26 cellular contexts compared by ENCODE assay signal in the genomic region with DNA sequence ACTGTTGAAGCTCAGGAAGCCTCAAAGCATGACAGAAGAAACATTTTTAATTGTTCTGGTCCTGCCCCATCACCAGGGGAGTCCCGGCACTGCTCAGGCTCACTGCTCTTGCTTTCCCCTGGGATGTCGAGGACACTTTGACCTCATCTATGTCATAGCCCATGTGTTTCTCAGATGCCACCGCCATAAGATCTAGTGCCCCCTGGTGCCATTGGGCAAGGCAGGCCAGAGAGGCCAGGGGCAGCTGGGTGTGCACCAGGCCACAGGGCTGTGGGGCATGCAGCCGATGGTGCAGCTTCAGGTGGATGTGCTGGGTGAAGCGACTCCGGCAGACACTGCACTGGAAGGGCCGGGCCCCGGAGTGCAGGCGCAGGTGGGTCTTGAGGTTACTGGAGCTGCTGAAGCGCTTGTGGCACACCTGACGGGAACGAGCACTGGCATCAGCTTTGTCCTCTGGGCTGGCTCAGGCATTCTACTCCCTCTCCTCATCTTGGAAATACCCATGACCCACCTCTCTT. TPM values are rescaled to one million over a fixed set of nuclear protein-coding genes. Genes with fewer than 3 reads are reported as not detected.
DNase-seq lines count a peak whose midpoint lies in the region; ATAC-seq and TF ChIP-seq lines count a peak whose summit lies in the region.
"Had no signal": no experiment of that assay in that cellular context is flagged by ENCODE, and none has a peak within 500 bp of the region (broad histone marks: within the 10 kb centered on the region; RNA-seq: fewer than 3 reads in every experiment).

No MANE protein-coding gene starts in this region.

- H3K36me3 ChIP-seq in Caco-2 (ENCODE audit: control insufficient read depth, insufficient read depth, low read length) (no peaks in the 10 kb centered on the region), prostate gland (no peaks in the 10 kb centered on the region), esophagus muscularis mucosa (no peaks in the 10 kb centered on the region)
- H3K36me3 ChIP-seq: MG63, Peyer's patch, SJSA1 had no signal

- CTCF ChIA-PET in Caco-2 (lab: Charles Lee), result interaction anchor here (1.6 kb wide), 1 partner anchor 76 kb away, joined by 5 read pairs; no protein-coding TSS in a partner anchor

- H3K9me3 Mint-ChIP-seq in Caco-2 (ENCODE audit: unreplicated experiment) (no peaks in the 10 kb centered on the region), naive B cell (peaks cover 0 to 1% (median 0%) of the 10 kb centered on the region in 7 donors)
- H3K9me3 Mint-ChIP-seq: stimulated activated naive CD8-positive, alpha-beta T cell treated with anti-CD3 and anti-CD28 coated beads, Interleukin-15, Interleukin-2, amounts not matched to agents 100 ng/mL and 50 ng/mL, for 24 hours had no signal

- no TSS peak for BruUV-seq in Caco-2 (replicated peaks; lab: Mats Ljungman, UMichigan)

- H3K4me1 Mint-ChIP-seq in Caco-2 (ENCODE audit: low read depth, unreplicated experiment) (peaks cover 29% of the 10 kb centered on the region), T-helper 17 cell (peaks cover 51% of the 10 kb centered on the region), naive B cell (peaks cover 24 to 35% (median 30%) of the 10 kb centered on the region in 3 donors)

- H3K4me1 ChIP-seq in Caco-2 (peaks cover 35% of the 10 kb centered on the region), prostate gland (replicated peaks) (no peaks in the 10 kb centered on the region), esophagus muscularis mucosa (peaks cover 10 to 16% (median 15%) of the 10 kb centered on the region in 4 donors)

- H3K4me3 ChIP-seq in Caco-2 (ENCODE audit: low read depth, low read length), result no peak overlapping the region
- H3K4me3 ChIP-seq in prostate gland, result no peak overlapping the region
- no peak overlapping the region for H3K4me3 ChIP-seq in esophagus muscularis mucosa
- H3K4me3 ChIP-seq: MG63, Peyer's patch, SJSA1 had no signal

- H3K27me3 Mint-ChIP-seq in Caco-2 (ENCODE audit: insufficient read depth, unreplicated experiment) (no peaks in the 10 kb centered on the region), T-helper 17 cell (peaks cover 11% of the 10 kb centered on the region), naive B cell (peaks cover 18 to 60% (median 54%) of the 10 kb centered on the region in 3 donors)

- no peaks in the 10 kb centered on the region for H3K27me3 ChIP-seq in Caco-2 (replicated peaks; ENCODE audit: control insufficient read depth, insufficient read depth, low read length)
- peaks cover 15% of the 10 kb centered on the region for H3K27me3 ChIP-seq in prostate gland (replicated peaks; ENCODE audit: insufficient read depth)
- H3K27me3 ChIP-seq in esophagus muscularis mucosa, result peaks cover 0 to 86% (median 25%) of the 10 kb centered on the region in 4 donors

- TF ChIP-seq CTCF in 22Rv1 (IDR thresholded peaks at IDR 0.05) (peak; percentile 18), Caco-2 (IDR thresholded peaks at IDR 0.05; ENCODE audit: insufficient read depth in 1 of 2, low read depth in 1 of 2, low read length in 1 of 2, severe bottlenecking in 1 of 2, unreplicated experiment in 1 of 2) (no peak), prostate gland (IDR thresholded peaks at IDR 0.05) (no peak), esophagus muscularis mucosa (IDR thresholded peaks at IDR 0.05) (no peak)

- H3K27ac ChIP-seq in 22Rv1 (no peak overlapping the region), prostate gland (no peak overlapping the region), esophagus muscularis mucosa (replicated peaks in 1 of 4) (no peak overlapping the region)
- H3K27ac ChIP-seq: Peyer's patch, SJSA1, VCaP had no signal

- WGBS in prostate gland, result 86% methylated on average over 12 of the region's 12 CpGs
- 81% methylated on average over 12 of the region's 12 CpGs for WGBS in esophagus muscularis mucosa

- TF ChIP-seq POLR2A in prostate gland (IDR thresholded peaks at IDR 0.05), result no peak
- TF ChIP-seq POLR2A in esophagus muscularis mucosa (IDR thresholded peaks at IDR 0.05; ENCODE audit: low read depth), result no peak

- no peak for TF ChIP-seq EP300 in esophagus muscularis mucosa (IDR thresholded peaks at IDR 0.05)

- DNase-seq in Caco-2, result no peak
- DNase-seq in T-helper 17 cell, result no peak
- DNase-seq in naive B cell, result no peak
- no peak for DNase-seq in prostate gland (ENCODE audit: low spot score)
- DNase-seq in esophagus muscularis mucosa (ENCODE audit: extremely low spot score), result no peak
- DNase-seq in COLO668 (lab: John Stamatoyannopoulos, UW; ENCODE audit: unreplicated experiment), result no peak
- DNase-seq: ACHN; activated CD4-positive, alpha-beta T cell treated with anti-CD3 and anti-CD28 coated beads, Interleukin-2, amount 50 U/mL, for 48 hours; activated effector memory CD4-positive, alpha-beta T cell treated with Interleukin-2 at 50 U/mL for 16 hours; GF-D8; mammary epithelial cell; MG63; NCI-H1417 treated with DMSO at 0.1 percent for 48 hours; NCI-H510A; NK-92 treated with Interleukin-12 subunit alpha and Interleukin-12 subunit beta, amount 100 ng/mL, for 24 hours; Peyer's patch; stimulated activated CD4-positive, alpha-beta T cell treated with anti-CD3 and anti-CD28 coated beads, Interleukin-4, amount 100 ng/mL, for 24 hours; trophoblast cell had no signal

- POLR2A ChIA-PET in Caco-2 (lab: Charles Lee), result interaction anchor here (1.1 kb wide), 1 partner anchor 11 kb away, joined by 3 read pairs; no protein-coding TSS in a partner anchor

- intact Hi-C loops in Caco-2 (cut with micrococcal nuclease; ENCODE audit: unreplicated experiment), result no loop called here
- intact Hi-C loops in prostate gland (cut with DNase I), result no loop called here
- intact Hi-C loops in esophagus muscularis mucosa (cut with DNase I), result no loop called here

- H3K4me3 Mint-ChIP-seq in Caco-2 (ENCODE audit: unreplicated experiment) (no peak overlapping the region), T-helper 17 cell (peak overlapping the region; percentile 39), naive B cell (peak overlapping the region in 6 of 8 donors; percentile 15 to 90 (median 78))

- ATAC-seq in T-helper 17 cell (no peak), naive B cell (ENCODE audit: low read depth in 2 of 2) (peak in 1 of 2 donors; percentile 12), GM18519 (IDR thresholded peaks at IDR 0.05; ENCODE audit: low FRiP score, unreplicated experiment) (no peak)

- no peaks in the 10 kb centered on the region for H3K9me3 ChIP-seq in Caco-2
- no peaks in the 10 kb centered on the region for H3K9me3 ChIP-seq in T-helper 17 cell (ENCODE audit: control insufficient read depth, low read length, poor library complexity, severe bottlenecking)
- no peaks in the 10 kb centered on the region for H3K9me3 ChIP-seq in prostate gland
- H3K9me3 ChIP-seq in esophagus muscularis mucosa, result no peaks in the 10 kb centered on the region
- H3K9me3 ChIP-seq: MG63, Peyer's patch, SJSA1 had no signal

- peak overlapping the region; percentile 92 for H3K27ac Mint-ChIP-seq in Caco-2 (ENCODE audit: unreplicated experiment)
- no peak overlapping the region for H3K27ac Mint-ChIP-seq in T-helper 17 cell
- H3K27ac Mint-ChIP-seq in naive B cell, result peak overlapping the region in 1 of 6 donors; percentile 90
- H3K27ac Mint-ChIP-seq: CD14-positive monocyte; stimulated activated naive CD8-positive, alpha-beta T cell treated with anti-CD3 and anti-CD28 coated beads, Interleukin-15, Interleukin-2, amounts not matched to agents 100 ng/mL and 50 ng/mL, for 24 hours had no signal

- H3K36me3 Mint-ChIP-seq in Caco-2 (ENCODE audit: insufficient read depth, unreplicated experiment) (no peaks in the 10 kb centered on the region), T-helper 17 cell (ENCODE audit: low read depth) (peaks cover 3% of the 10 kb centered on the region), naive B cell (no peaks in the 10 kb centered on the region)

RNA-seq across cellular contexts. Expression of a gene that starts 7.7 kb away (rescaled TPM):
- total RNA-seq in Caco-2 (2022), result 63.3 and 66.1 TPM in 2 replicates
- total RNA-seq in T-helper 17 cell, result 1 to 10 TPM; 1.2 to 2.9 TPM
- polyA plus RNA-seq in naive B cell (ENCODE audit: low read depth in 6 of 6), result 1 to 10 TPM in 2 of 6 donors, under 1 TPM in 4; 0.06 to 1.8 (median 0.70) TPM
- total RNA-seq in prostate gland, result 1 to 10 TPM; 3.9 to 4.8 TPM
- under 1 TPM in 2 of 4 donors, not detected in 2; 0.42 to 0.86 TPM for total RNA-seq in esophagus muscularis mucosa
- total RNA-seq: osteocyte, SJSA1 had no signal
- polyA plus RNA-seq: CD14-positive monocyte had no signal

RNA-seq across cellular contexts. Expression of a gene that starts 10.9 kb away (rescaled TPM):
- total RNA-seq in Caco-2 (2022) (not detected in 2 replicates), T-helper 17 cell (not detected), prostate gland (1 to 10 TPM in 1 of 2 donors, not detected in 1; 4.8 TPM), esophagus muscularis mucosa (not detected)
- polyA plus RNA-seq in naive B cell (ENCODE audit: low read depth in 6 of 6), result not detected
- total RNA-seq: mammary epithelial cell, osteocyte, Peyer's patch, SJSA1 had no signal
- polyA plus RNA-seq: CD14-positive monocyte, mammary epithelial cell had no signal

RNA-seq across cellular contexts. Expression of a gene that starts 43.9 kb away (rescaled TPM):
- total RNA-seq in Caco-2 (2022), result not detected in 2 replicates
- total RNA-seq in T-helper 17 cell, result 1,000 to 10,000 TPM; 1,152 to 1,411 TPM
- polyA plus RNA-seq in naive B cell (ENCODE audit: low read depth in 6 of 6), result over 10,000 TPM; 10,565 to 16,920 (median 13,137) TPM
- 1 to 10 TPM; 3.2 to 5.3 TPM for total RNA-seq in prostate gland
- 10 to 100 TPM in 1 of 4 donors, 1 to 10 TPM in 2, not detected in 1; 3.8 to 14.0 (median 7.1) TPM for total RNA-seq in esophagus muscularis mucosa
- total RNA-seq: mammary epithelial cell, osteocyte, SJSA1 had no signal

RNA-seq across cellular contexts. Expression of a gene that starts 49.0 kb away (rescaled TPM):
- total RNA-seq in Caco-2 (2022) (5.7 TPM in 2 replicates), T-helper 17 cell (not detected), prostate gland (under 1 TPM in 1 of 2 donors, not detected in 1; 0.17 TPM), esophagus muscularis mucosa (not detected)
- polyA plus RNA-seq in naive B cell (ENCODE audit: low read depth in 6 of 6), result not detected
- total RNA-seq: mammary epithelial cell; osteocyte; Peyer's patch; SJSA1; T-helper 2 cell treated with Interferon-gamma antibody and Interleukin-4, amounts not matched to agents 100 ng/mL and 5 ng/mL, for 36 hours had no signal
- polyA plus RNA-seq: CD14-positive monocyte had no signal

RNA-seq across cellular contexts. Expression of a gene that starts 55.2 kb away (rescaled TPM):
- total RNA-seq in Caco-2 (2022) (12.5 TPM in 2 replicates), T-helper 17 cell (10 to 100 TPM; 44.6 to 45.1 TPM), prostate gland (10 to 100 TPM; 13.2 to 18.1 TPM), esophagus muscularis mucosa (10 to 100 TPM in 2 of 4 donors, 1 to 10 TPM in 2; 7.1 to 13.3 (median 10.1) TPM)
- polyA plus RNA-seq in naive B cell (ENCODE audit: low read depth in 6 of 6), result 10 to 100 TPM in 2 of 6 donors, 1 to 10 TPM in 4; 4.3 to 15.7 (median 6.9) TPM

Comparison
In these comparisons a context has a peak if more than half of its experiments do, and no peak if none do; other contexts are left out.
1. RNA of a gene that starts 7.7 kb away (total RNA-seq): 63.3 to 66.1 TPM in Caco-2; 3.9 to 4.8 TPM in prostate gland, 1.2 to 2.9 TPM in T-helper 17 cell and 0.42 to 0.86 TPM in esophagus muscularis mucosa; every median in the first group is over 10 times any median in the second.
2. RNA of a gene that starts 43.9 kb away (total RNA-seq): 1,152 to 1,411 TPM in T-helper 17 cell; 3.8 to 14.0 TPM in esophagus muscularis mucosa, 3.2 to 5.3 TPM in prostate gland and not detected in Caco-2; every median in the first group is over 10 times any median in the second.